In the genomic region with DNA sequence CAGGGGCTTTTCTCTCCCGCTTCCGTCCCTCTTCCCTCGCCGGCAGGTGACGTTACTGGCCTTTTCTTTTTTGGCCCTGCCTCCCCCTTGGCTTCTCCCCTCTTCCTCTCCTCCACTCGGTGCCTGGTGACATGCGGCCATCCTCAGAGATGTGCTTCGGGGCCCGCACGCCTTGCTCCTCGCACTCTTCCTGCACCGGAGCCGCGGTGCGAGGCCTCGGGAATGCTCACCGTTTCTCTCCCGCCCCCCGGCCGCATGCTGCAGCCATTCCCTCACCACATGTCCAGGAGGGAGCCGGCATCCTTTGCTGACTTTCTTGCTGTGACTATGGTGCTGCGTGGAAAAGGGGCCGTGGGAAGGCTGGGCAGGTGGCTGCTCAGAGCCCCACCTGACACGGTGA, we compare ENCODE assay signal across 28 cellular contexts. TPM values are rescaled to one million over a fixed set of nuclear protein-coding genes. Genes with fewer than 3 reads are reported as not detected.
"Had no signal": no experiment of that assay in that cellular context is flagged by ENCODE, and none has a peak within 500 bp of the region (broad histone marks: within the 10 kb centered on the region; RNA-seq: fewer than 3 reads in every experiment).

No MANE protein-coding gene starts in this region.

- H3K9ac ChIP-seq: parathyroid adenoma had no signal

- H3K4me2 ChIP-seq: hepatocyte had no signal

- DNase-seq: heart right ventricle; kidney glomerular epithelial cell; left cardiac atrium; lower lobe of right lung; mammary epithelial cell; mesenchymal stem cell; midbrain; naive thymus-derived CD4-positive, alpha-beta T cell; nucleus accumbens; right lobe of liver; stimulated activated CD4-positive, alpha-beta T cell treated with anti-CD3 and anti-CD28 coated beads, Interleukin-4, amount 100 ng/mL, for 24 hours; stimulated activated naive CD4-positive, alpha-beta T cell; stimulated activated naive CD8-positive, alpha-beta T cell treated with anti-CD3 and anti-CD28 coated beads, Interleukin-15, amount 100 ng/mL, for 72 hours; substantia nigra had no signal

- FAIRE-seq: keratinocyte had no signal

- H3K9me3 ChIP-seq: heart right ventricle, lower lobe of right lung, mucosa of descending colon, right atrium auricular region, right lobe of liver, tibial nerve, vagina had no signal

- H3K27ac Mint-ChIP-seq: naive thymus-derived CD4-positive, alpha-beta T cell; natural killer cell treated with Interleukin-12 subunit alpha and Interleukin-12 subunit beta and Interleukin-15 and Interleukin-18, amount 100 ng/mL, for 72 hours; progenitor cell of endocrine pancreas; stimulated activated effector memory CD8-positive, alpha-beta T cell treated with anti-CD3 and anti-CD28 coated beads, Interleukin-12 subunit alpha, Interleukin-12 subunit beta, amount 100 ng/mL, for 72 hours; stimulated activated naive CD8-positive, alpha-beta T cell treated with anti-CD3 and anti-CD28 coated beads, Interleukin-15, amount 100 ng/mL, for 72 hours; type B pancreatic cell had no signal

- H3K4me1 Mint-ChIP-seq: stimulated activated effector memory CD8-positive, alpha-beta T cell treated with anti-CD3 and anti-CD28 coated beads, Interleukin-12 subunit alpha, Interleukin-12 subunit beta, amount 100 ng/mL, for 72 hours; stimulated activated naive CD8-positive, alpha-beta T cell treated with anti-CD3 and anti-CD28 coated beads, Interleukin-15, amount 100 ng/mL, for 72 hours had no signal

- H3K9me3 Mint-ChIP-seq: naive thymus-derived CD4-positive, alpha-beta T cell; natural killer cell treated with Interleukin-12 subunit alpha and Interleukin-12 subunit beta and Interleukin-15 and Interleukin-18, amount 100 ng/mL, for 72 hours; stimulated activated effector memory CD8-positive, alpha-beta T cell treated with anti-CD3 and anti-CD28 coated beads, Interleukin-12 subunit alpha, Interleukin-12 subunit beta, amount 100 ng/mL, for 72 hours; stimulated activated naive CD8-positive, alpha-beta T cell treated with anti-CD3 and anti-CD28 coated beads, Interleukin-15, amount 100 ng/mL, for 72 hours; type B pancreatic cell had no signal

- H3K4me3 Mint-ChIP-seq: naive thymus-derived CD4-positive, alpha-beta T cell; natural killer cell treated with Interleukin-12 subunit alpha and Interleukin-12 subunit beta and Interleukin-15 and Interleukin-18, amount 100 ng/mL, for 72 hours; stimulated activated effector memory CD8-positive, alpha-beta T cell treated with anti-CD3 and anti-CD28 coated beads, Interleukin-12 subunit alpha, Interleukin-12 subunit beta, amount 100 ng/mL, for 72 hours; stimulated activated naive CD8-positive, alpha-beta T cell treated with anti-CD3 and anti-CD28 coated beads, Interleukin-15, amount 100 ng/mL, for 72 hours; type B pancreatic cell had no signal

- H3K79me2 ChIP-seq: hepatocyte, parathyroid adenoma had no signal

- H3K27ac ChIP-seq: heart right ventricle, hepatocyte, lower lobe of right lung, parathyroid adenoma, right atrium auricular region, right lobe of liver, skin epidermis, tibial nerve, vagina had no signal

- H3K27me3 ChIP-seq: hepatocyte, right atrium auricular region, right lobe of liver, tibial nerve, vagina had no signal

- H3K36me3 Mint-ChIP-seq: natural killer cell treated with Interleukin-12 subunit alpha and Interleukin-12 subunit beta and Interleukin-15 and Interleukin-18, amount 100 ng/mL, for 72 hours; stimulated activated effector memory CD8-positive, alpha-beta T cell treated with anti-CD3 and anti-CD28 coated beads, Interleukin-12 subunit alpha, Interleukin-12 subunit beta, amount 100 ng/mL, for 72 hours had no signal

- H3K4me1 ChIP-seq: lower lobe of right lung, parathyroid adenoma, right atrium auricular region, right lobe of liver, vagina had no signal

- H3K36me3 ChIP-seq: lower lobe of right lung, right atrium auricular region, right lobe of liver, vagina had no signal

- ATAC-seq: heart right ventricle; left cardiac atrium; left lobe of liver; lower lobe of right lung; mucosa of descending colon; naive thymus-derived CD4-positive, alpha-beta T cell; natural killer cell treated with Interleukin-12 subunit alpha and Interleukin-12 subunit beta and Interleukin-15 and Interleukin-18, amount 100 ng/mL, for 72 hours; right lobe of liver; stimulated activated effector memory CD8-positive, alpha-beta T cell treated with anti-CD3 and anti-CD28 coated beads, Interleukin-12 subunit alpha, Interleukin-12 subunit beta, amount 100 ng/mL, for 72 hours; stimulated activated naive CD8-positive, alpha-beta T cell treated with anti-CD3 and anti-CD28 coated beads, Interleukin-15, amount 100 ng/mL, for 72 hours had no signal

- H2AFZ ChIP-seq: hepatocyte, parathyroid adenoma had no signal

- H3K4me3 ChIP-seq: heart right ventricle, hepatocyte, lower lobe of right lung, mucosa of descending colon, right atrium auricular region, right lobe of liver, skin epidermis, tibial nerve, vagina had no signal

- H3K27me3 Mint-ChIP-seq: naive thymus-derived CD4-positive, alpha-beta T cell; progenitor cell of endocrine pancreas; stimulated activated naive CD8-positive, alpha-beta T cell treated with anti-CD3 and anti-CD28 coated beads, Interleukin-15, amount 100 ng/mL, for 72 hours; type B pancreatic cell had no signal

RNA-seq across cellular contexts. Expression of a gene that starts 39.3 kb away (rescaled TPM):
- total RNA-seq: myocyte had no signal
